In genomic region chr15:31352911-31353811, GRCh38 we compare ENCODE assay signal across 1 cellular context.
A peak's percentile ranks its signal among the peaks of the same experiment; 100 is the strongest.
TF ChIP-seq lines count a peak whose summit lies in the region.

No MANE protein-coding gene starts in this region.

TF ChIP-seq in SK-N-SH, 30 proteins besides CTCF, POLR2A, EP300 and RAD21 (continued from another document):
- TF ChIP-seq REST (IDR thresholded peaks at IDR 0.05; ENCODE audit: low read depth, low read length) (no peak), SIN3A (IDR thresholded peaks at IDR 0.05; ENCODE audit: borderline replicate concordance, low read depth, low read length) (no peak), NRF1 (IDR thresholded peaks at IDR 0.05; ENCODE audit: low read depth, low read length) (no peak), RCOR1 (IDR thresholded peaks at IDR 0.05; ENCODE audit: low read length) (peak; percentile 86), YY1 (IDR thresholded peaks at IDR 0.05; ENCODE audit: low read depth) (no peak), IRF3 (IDR thresholded peaks at IDR 0.05; ENCODE audit: low read depth, low read length) (no peak), FOXJ3 (CRISPR knock-in tag; IDR thresholded peaks at IDR 0.05) (0 out of 2 replicates have a peak, but pooled peaks have one; percentile 56), POLR2AphosphoS5 (IDR thresholded peaks at IDR 0.05; ENCODE audit: low read depth, low read length) (peak; percentile 24; the same call in 1 of the 2 replicates), NFIC (IDR thresholded peaks at IDR 0.05; ENCODE audit: borderline replicate concordance) (peak; percentile 51; the same call in 1 of the 2 replicates), GABPA (IDR thresholded peaks at IDR 0.05; ENCODE audit: low read depth) (no peak), RFX5 (IDR thresholded peaks at IDR 0.05; ENCODE audit: low read length) (no peak; the same call in 1 of the 2 replicates), USF1 (IDR thresholded peaks at IDR 0.05; ENCODE audit: borderline replicate concordance, low read depth) (no peak)
TF ChIP-seq in SK-N-SH: peak in this region for 9.
